2 cellular contexts compared by ENCODE assay signal in genomic region chr19:51195316-51195586, GRCh38.
TF ChIP-seq lines count a peak whose summit lies in the region.

No MANE protein-coding gene starts in this region.

TF ChIP-seq in HepG2, 621 proteins besides CTCF, POLR2A, EP300 and RAD21:
- no peak for TF ChIP-seq ZNF605 (CRISPR knock-in tag; IDR thresholded peaks at IDR 0.05)
- TF ChIP-seq ZSCAN21 (CRISPR knock-in tag; IDR thresholded peaks at IDR 0.05; ENCODE audit: borderline replicate concordance) = no peak
- peak; percentile 64; the same call in 1 of the 2 replicates for TF ChIP-seq CREB1 (IDR thresholded peaks at IDR 0.05)
- TF ChIP-seq CREB1 (CRISPR knock-in tag; IDR thresholded peaks at IDR 0.05) = no peak

TF ChIP-seq in H1, 55 proteins besides CTCF, POLR2A, EP300 and RAD21:
- TF ChIP-seq RBBP5 (IDR thresholded peaks at IDR 0.05; ENCODE audit: borderline replicate concordance, low read depth, low read length) (no peak), CBX5 (IDR thresholded peaks at IDR 0.05; ENCODE audit: low read depth, low read length) (no peak), GABPA (IDR thresholded peaks at IDR 0.05; ENCODE audit: borderline replicate concordance, insufficient read depth, low read length) (no peak), HDAC6 (IDR thresholded peaks at IDR 0.05; ENCODE audit: low read depth, low read length) (no peak), CTBP2 (IDR thresholded peaks at IDR 0.05; ENCODE audit: borderline replicate concordance, insufficient read depth, insufficient read length, low read length) (no peak), BACH1 (IDR thresholded peaks at IDR 0.05; ENCODE audit: low read length) (no peak)
TF ChIP-seq in H1: peak in this region for 0.
